Comparison of ENCODE assay signal across 22 cellular contexts in genomic region chr5:52777186-52777585, GRCh38. TPM values are rescaled to one million over a fixed set of nuclear protein-coding genes. Genes with fewer than 3 reads are reported as not detected.
DNase-seq lines count a peak whose midpoint lies in the region; ATAC-seq and TF ChIP-seq lines count a peak whose summit lies in the region.
"Had no signal": no experiment of that assay in that cellular context is flagged by ENCODE, and none has a peak within 500 bp of the region (broad histone marks: within the 10 kb centered on the region; RNA-seq: fewer than 3 reads in every experiment).

No MANE protein-coding gene starts in this region.

- peaks cover 0 to 34% (median 13%) of the 10 kb centered on the region in 9 donors for H3K4me1 ChIP-seq in heart right ventricle
- H3K4me1 ChIP-seq in right atrium auricular region, result no peaks in the 10 kb centered on the region
- peaks cover 23% of the 10 kb centered on the region for H3K4me1 ChIP-seq in upper lobe of right lung
- H3K4me1 ChIP-seq in ascending aorta, result no peaks in the 10 kb centered on the region
- H3K4me1 ChIP-seq: A549, BE2C had no signal

- no peak for ATAC-seq in heart right ventricle
- ATAC-seq in upper lobe of right lung, result no peak
- no peak for ATAC-seq in GM18858 (IDR thresholded peaks at IDR 0.05; ENCODE audit: unreplicated experiment)
- ATAC-seq: A549 had no signal

- H3K9me3 ChIP-seq in heart right ventricle (no peaks in the 10 kb centered on the region), right atrium auricular region (no peaks in the 10 kb centered on the region), upper lobe of right lung (no peaks in the 10 kb centered on the region), ascending aorta (no peaks in the 10 kb centered on the region)
- H3K9me3 ChIP-seq: A549, BE2C had no signal

- no peaks in the 10 kb centered on the region for H3K27me3 ChIP-seq in heart right ventricle
- no peaks in the 10 kb centered on the region for H3K27me3 ChIP-seq in right atrium auricular region
- no peaks in the 10 kb centered on the region for H3K27me3 ChIP-seq in upper lobe of right lung
- H3K27me3 ChIP-seq in ascending aorta, result no peaks in the 10 kb centered on the region
- H3K27me3 ChIP-seq: BE2C had no signal

- TF ChIP-seq CTCF in heart right ventricle (IDR thresholded peaks at IDR 0.05) (no peak), right atrium auricular region (IDR thresholded peaks at IDR 0.05) (no peak), upper lobe of right lung (IDR thresholded peaks at IDR 0.05) (no peak), ascending aorta (IDR thresholded peaks at IDR 0.05) (no peak)

- H3K4me3 ChIP-seq in heart right ventricle (no peak overlapping the region), right atrium auricular region (no peak overlapping the region), upper lobe of right lung (no peak overlapping the region), ascending aorta (no peak overlapping the region)
- H3K4me3 ChIP-seq: A549 had no signal

- intact Hi-C loops in heart right ventricle (cut with DNase I), result no loop called here
- intact Hi-C loops in upper lobe of right lung (cut with DNase I), result no loop called here
- intact Hi-C loops in ascending aorta (cut with DNase I), result no loop called here

- H3K27ac ChIP-seq in heart right ventricle (peak overlapping the region in 7 of 10 donors; percentile 8 to 87 (median 44)), right atrium auricular region (no peak overlapping the region), upper lobe of right lung (peak overlapping the region; percentile 9), ascending aorta (no peak overlapping the region)
- H3K27ac ChIP-seq: A549 had no signal

- H3K36me3 ChIP-seq in heart right ventricle (no peaks in the 10 kb centered on the region), right atrium auricular region (no peaks in the 10 kb centered on the region), upper lobe of right lung (no peaks in the 10 kb centered on the region), ascending aorta (no peaks in the 10 kb centered on the region)
- H3K36me3 ChIP-seq: BE2C had no signal

- DNase-seq in heart right ventricle (no peak), right atrium auricular region (ENCODE audit: low spot score) (no peak), dermis blood vessel endothelial cell (peak; percentile 56), lung microvascular endothelial cell (ENCODE audit: low read depth in 2 of 2) (peak; percentile 36 to 70), upper lobe of right lung (no peak), ascending aorta (ENCODE audit: low spot score in 2 of 2) (no peak)
- DNase-seq: 8988T; ACHN; AML-193; BE2C; C1 segment of cervical spinal cord; Calu3; CD4-positive, alpha-beta memory T cell; COR-L47; DMS53; DMS79 treated with DMSO at 0.1 percent for 48 hours; GF-D8; GOT3; HCEC 1CT had no signal

- 60 to 64% methylated on average over 4 of the region's 4 CpGs for WGBS in heart right ventricle, 2 donors

RNA-seq across cellular contexts. Expression of gene ITGA1, which starts 10.5 kb away (rescaled TPM):
- total RNA-seq in heart right ventricle (10 to 100 TPM; 17.7 to 48.2 (median 25.4) TPM), right atrium auricular region (10 to 100 TPM; 13.2 to 26.8 TPM), dermis blood vessel endothelial cell (75.4 and 81.2 TPM in 2 replicates), lung microvascular endothelial cell (43.8 and 44.2 TPM in 2 replicates), upper lobe of right lung (94.8 TPM), ascending aorta (42.7 TPM)
- 10 to 100 TPM in 1 of 2 donors, 1 to 10 TPM in 1; 7.7 to 11.6 TPM for polyA plus RNA-seq in heart right ventricle
- total RNA-seq: G401 had no signal

RNA-seq across cellular contexts. Expression of gene PELO, which starts 10.5 kb away (rescaled TPM):
- total RNA-seq in heart right ventricle (10 to 100 TPM; 14.7 to 28.1 (median 22.2) TPM), right atrium auricular region (10 to 100 TPM in 1 of 2 donors, 1 to 10 TPM in 1; 8.5 to 11.8 TPM), dermis blood vessel endothelial cell (22.8 and 24.0 TPM in 2 replicates), lung microvascular endothelial cell (23.3 and 26.0 TPM in 2 replicates), upper lobe of right lung (41.3 TPM), ascending aorta (39.1 TPM)
- 10 to 100 TPM in 1 of 2 donors, 1 to 10 TPM in 1; 4.7 to 15.5 TPM for polyA plus RNA-seq in heart right ventricle

Comparison
In these comparisons a context has a peak if more than half of its experiments do, and no peak if none do; other contexts are left out.
1. H3K27ac ChIP-seq: peak in heart right ventricle (7 of 10) and upper lobe of right lung (single experiment); none in right atrium auricular region (0 of 2) and ascending aorta (0 of 2).
2. DNase-seq: peak in dermis blood vessel endothelial cell (single experiment) and lung microvascular endothelial cell (2 of 2); none in heart right ventricle (0 of 2), right atrium auricular region (single experiment), upper lobe of right lung (single experiment) and ascending aorta (0 of 2).